Comparison of ENCODE assay signal across 19 cellular contexts in the genomic region with DNA sequence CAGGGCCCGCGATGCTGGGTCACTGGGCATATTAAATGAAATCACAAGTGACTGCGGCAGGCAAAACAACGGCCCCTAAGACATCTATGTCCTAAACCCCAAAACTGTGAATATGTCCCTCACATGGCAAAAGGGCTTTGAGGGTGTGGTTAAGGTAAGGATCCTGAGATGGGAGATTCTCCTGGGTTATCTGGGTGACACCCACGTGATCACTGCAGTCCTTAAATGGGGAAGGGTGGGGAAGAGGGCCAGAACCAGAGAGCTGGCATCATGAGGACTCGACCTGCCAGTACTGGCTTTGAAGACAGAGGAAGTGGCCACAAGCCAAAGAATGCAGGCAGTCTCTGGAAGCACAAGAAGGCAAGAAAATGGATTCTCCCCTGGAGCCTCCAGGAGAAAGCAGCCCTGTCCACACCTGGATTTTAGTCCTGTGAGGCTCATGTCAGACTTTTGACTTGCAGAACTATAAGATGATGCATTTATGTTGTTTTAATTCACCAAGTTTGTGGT. TPM values are rescaled to one million over a fixed set of nuclear protein-coding genes. Genes with fewer than 3 reads are reported as not detected.
DNase-seq lines count a peak whose midpoint lies in the region; ATAC-seq, FAIRE-seq and TF ChIP-seq lines count a peak whose summit lies in the region.
"Had no signal": no experiment of that assay in that cellular context is flagged by ENCODE, and none has a peak within 500 bp of the region (broad histone marks: within the 10 kb centered on the region; RNA-seq: fewer than 3 reads in every experiment).

No MANE protein-coding gene starts in this region.

- H4K20me1 ChIP-seq in BLaER1 treated with 17β-estradiol and CSF1 and Interleukin-3, amounts not matched to agents 10 nM and 100 nM: peaks cover 0 to 66% (median 49%) of the 10 kb centered on the region in 11 experiments; a peak in 20 of 22 replicates

- peak overlapping the region; percentile 77 to 99 (median 94) for H3K4me2 ChIP-seq in BLaER1 treated with 17β-estradiol and CSF1 and Interleukin-3, amounts not matched to agents 10 nM and 100 nM
- H3K4me2 ChIP-seq: SK-N-SH had no signal

- peak overlapping the region; percentile 21 to 94 (median 72); a peak in 19 of 22 replicates for H3K27ac ChIP-seq in BLaER1 treated with 17β-estradiol and CSF1 and Interleukin-3, amounts not matched to agents 10 nM and 100 nM
- H3K27ac ChIP-seq: ascending aorta, thoracic aorta had no signal

- TF ChIP-seq CTCF in activated B cell treated with CpG ODN at 0.5 μM for 24 hours (IDR thresholded peaks at IDR 0.05): no peak
- no peak for TF ChIP-seq CTCF in WTC11 (IDR thresholded peaks at IDR 0.05)

- no peak for FAIRE-seq in GM12891 (lab: Jason Lieb, UNC)

- peaks cover 0 to 34% (median 7%) of the 10 kb centered on the region in 11 experiments; a peak in 16 of 22 replicates for H3K9me3 ChIP-seq in BLaER1 treated with 17β-estradiol and CSF1 and Interleukin-3, amounts not matched to agents 10 nM and 100 nM (replicated peaks in 1 of 11)
- H3K9me3 ChIP-seq: ascending aorta, esophagus muscularis mucosa, SK-N-SH, thoracic aorta had no signal

- H3K27me3 Mint-ChIP-seq in activated B cell treated with CpG ODN at 0.5 μM for 24 hours: no peaks in the 10 kb centered on the region
- H3K27me3 Mint-ChIP-seq in WTC11 (ENCODE audit: low read depth): no peaks in the 10 kb centered on the region; the same call in 1 of the 2 replicates

- peak overlapping the region; percentile 95 for H3K27ac Mint-ChIP-seq in activated B cell treated with CpG ODN at 0.5 μM for 24 hours
- no peak overlapping the region for H3K27ac Mint-ChIP-seq in WTC11

- H3K27me3 ChIP-seq in BLaER1 treated with 17β-estradiol and CSF1 and Interleukin-3, amounts not matched to agents 10 nM and 100 nM: no peaks in the 10 kb centered on the region
- H3K27me3 ChIP-seq: ascending aorta, esophagus muscularis mucosa had no signal

- no peaks in the 10 kb centered on the region for H3K9me3 Mint-ChIP-seq in activated B cell treated with CpG ODN at 0.5 μM for 24 hours
- peaks cover 8% of the 10 kb centered on the region for H3K9me3 Mint-ChIP-seq in WTC11
- H3K9me3 Mint-ChIP-seq: activated T-cell treated with anti-CD3 and anti-CD28 coated beads, Interleukin-2, amount 50 U/mL, for 4 hours had no signal

- ATAC-seq in activated B cell treated with CpG ODN at 0.5 μM for 24 hours (ENCODE audit: low read depth) (no peak), WTC11 (no peak), HG02970 (IDR thresholded peaks at IDR 0.05; ENCODE audit: low FRiP score, unreplicated experiment) (no peak), HG03108 (IDR thresholded peaks at IDR 0.05; ENCODE audit: unreplicated experiment) (no peak)
- ATAC-seq: activated CD4-positive, CD25-positive, alpha-beta regulatory T cell treated with anti-CD3 and anti-CD28 coated beads, Interleukin-2, amount 50 U/mL, for 24 hours; activated T-cell treated with anti-CD3 and anti-CD28 coated beads, Interleukin-2, amount 50 U/mL, for 4 hours; left cardiac atrium had no signal

- DNase-seq in GM12891 (ENCODE audit: insufficient read length, low spot score) (no peak), activated B cell treated with CpG ODN at 0.5 μM for 24 hours (no peak), iris pigment epithelial cell (ENCODE audit: low read depth) (peak; percentile 44), WTC11 (ENCODE audit: low spot score) (no peak), NCI-H774 (lab: John Stamatoyannopoulos, UW) (no peak)
- DNase-seq: activated T-cell treated with anti-CD3 and anti-CD28 coated beads, Interleukin-2, amount 50 U/mL, for 4 hours; dermis blood vessel endothelial cell; DMS79 treated with DMSO at 0.1 percent for 48 hours; left cardiac atrium; NCI-H1048; NCI-H2171 treated with DMSO at 0.1 percent for 48 hours; SK-N-SH had no signal

- H3K4me3 Mint-ChIP-seq in activated B cell treated with CpG ODN at 0.5 μM for 24 hours (peak overlapping the region; percentile 76), WTC11 (no peak overlapping the region)

- peak overlapping the region in 3 of 10 experiments; percentile 7 to 53 (median 44); a peak in 5 of 20 replicates for H3K4me3 ChIP-seq in BLaER1 treated with 17β-estradiol and CSF1 and Interleukin-3, amounts not matched to agents 10 nM and 100 nM
- H3K4me3 ChIP-seq: ascending aorta, esophagus muscularis mucosa, thoracic aorta had no signal

- H3K36me3 ChIP-seq in BLaER1 treated with 17β-estradiol and CSF1 and Interleukin-3, amounts not matched to agents 10 nM and 100 nM: peaks cover 0 to 60% (median 36%) of the 10 kb centered on the region in 11 experiments; a peak in 18 of 22 replicates
- H3K36me3 ChIP-seq: ascending aorta, esophagus muscularis mucosa, thoracic aorta had no signal

- peaks cover 92 to 97% (median 96%) of the 10 kb centered on the region in 10 experiments for H3K4me1 ChIP-seq in BLaER1 treated with 17β-estradiol and CSF1 and Interleukin-3, amounts not matched to agents 10 nM and 100 nM

- H3K4me1 Mint-ChIP-seq in activated B cell treated with CpG ODN at 0.5 μM for 24 hours: peaks cover 96% of the 10 kb centered on the region
- peaks cover 34% of the 10 kb centered on the region for H3K4me1 Mint-ChIP-seq in WTC11

- intact Hi-C loops in activated B cell treated with CpG ODN at 0.5 μM for 24 hours (cut with micrococcal nuclease): loop anchor here (10.0 kb wide), 1 partner anchor 1149 kb away; a partner anchor contains a TSS

- H3K36me3 Mint-ChIP-seq in activated B cell treated with CpG ODN at 0.5 μM for 24 hours (ENCODE audit: low read depth): peaks cover 38% of the 10 kb centered on the region
- H3K36me3 Mint-ChIP-seq in WTC11: peaks cover 16% of the 10 kb centered on the region

- H3K9ac ChIP-seq in BLaER1 treated with 17β-estradiol and CSF1 and Interleukin-3, amounts not matched to agents 10 nM and 100 nM: peak overlapping the region in 9 of 11 experiments; percentile 35 to 68 (median 58); a peak in 12 of 22 replicates
- H3K9ac ChIP-seq: SK-N-SH had no signal

- TF ChIP-seq POLR2A in GM12891 (IDR thresholded peaks at IDR 0.05; ENCODE audit: low read depth, low read length): no peak

- CTCF ChIA-PET in activated B cell treated with CpG ODN at 0.5 μM for 24 hours (lab: Charles Lee) (no interaction called here), WTC11 (lab: Charles Lee) (no interaction called here)

- POLR2A ChIA-PET in activated B cell treated with CpG ODN at 0.5 μM for 24 hours (lab: Charles Lee) (interaction anchor here (0.9 to 12.5 kb wide), 14 partner anchors 8 to 488 kb away, joined by 3 to 333 read pairs (median 7); a partner anchor contains a TSS), WTC11 (lab: Charles Lee) (no interaction called here)

TF ChIP-seq in GM12891, 5 proteins besides CTCF, POLR2A, EP300 and RAD21:
- TF ChIP-seq TAF1 (IDR thresholded peaks at IDR 0.05; ENCODE audit: low read depth, low read length) (no peak), SPI1 (IDR thresholded peaks at IDR 0.05; ENCODE audit: low read depth, low read length) (0 out of 2 replicates have a peak, but pooled peaks have one; percentile 0)
TF ChIP-seq in GM12891: peak in this region for 1.

TF ChIP-seq in WTC11, 78 proteins besides CTCF, POLR2A, EP300 and RAD21 (continues in another document):
- TF ChIP-seq, protein P1, sequence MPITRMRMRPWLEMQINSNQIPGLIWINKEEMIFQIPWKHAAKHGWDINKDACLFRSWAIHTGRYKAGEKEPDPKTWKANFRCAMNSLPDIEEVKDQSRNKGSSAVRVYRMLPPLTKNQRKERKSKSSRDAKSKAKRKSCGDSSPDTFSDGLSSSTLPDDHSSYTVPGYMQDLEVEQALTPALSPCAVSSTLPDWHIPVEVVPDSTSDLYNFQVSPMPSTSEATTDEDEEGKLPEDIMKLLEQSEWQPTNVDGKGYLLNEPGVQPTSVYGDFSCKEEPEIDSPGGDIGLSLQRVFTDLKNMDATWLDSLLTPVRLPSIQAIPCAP (CRISPR knock-in tag; IDR thresholded peaks at IDR 0.05): no peak
- TF ChIP-seq NR1H2 (CRISPR knock-in tag; IDR thresholded peaks at IDR 0.05) (no peak), ELF4 (CRISPR knock-in tag; IDR thresholded peaks at IDR 0.05; ENCODE audit: low read depth) (no peak), CREM (CRISPR knock-in tag; IDR thresholded peaks at IDR 0.05) (no peak), ZNF263 (CRISPR knock-in tag; IDR thresholded peaks at IDR 0.05; ENCODE audit: low read depth) (no peak)
- TF ChIP-seq, protein P2, sequence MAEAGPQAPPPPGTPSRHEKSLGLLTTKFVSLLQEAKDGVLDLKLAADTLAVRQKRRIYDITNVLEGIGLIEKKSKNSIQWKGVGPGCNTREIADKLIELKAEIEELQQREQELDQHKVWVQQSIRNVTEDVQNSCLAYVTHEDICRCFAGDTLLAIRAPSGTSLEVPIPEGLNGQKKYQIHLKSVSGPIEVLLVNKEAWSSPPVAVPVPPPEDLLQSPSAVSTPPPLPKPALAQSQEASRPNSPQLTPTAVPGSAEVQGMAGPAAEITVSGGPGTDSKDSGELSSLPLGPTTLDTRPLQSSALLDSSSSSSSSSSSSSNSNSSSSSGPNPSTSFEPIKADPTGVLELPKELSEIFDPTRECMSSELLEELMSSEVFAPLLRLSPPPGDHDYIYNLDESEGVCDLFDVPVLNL (CRISPR knock-in tag; IDR thresholded peaks at IDR 0.05; ENCODE audit: borderline replicate concordance, low read depth): no peak
- TF ChIP-seq, protein P3, sequence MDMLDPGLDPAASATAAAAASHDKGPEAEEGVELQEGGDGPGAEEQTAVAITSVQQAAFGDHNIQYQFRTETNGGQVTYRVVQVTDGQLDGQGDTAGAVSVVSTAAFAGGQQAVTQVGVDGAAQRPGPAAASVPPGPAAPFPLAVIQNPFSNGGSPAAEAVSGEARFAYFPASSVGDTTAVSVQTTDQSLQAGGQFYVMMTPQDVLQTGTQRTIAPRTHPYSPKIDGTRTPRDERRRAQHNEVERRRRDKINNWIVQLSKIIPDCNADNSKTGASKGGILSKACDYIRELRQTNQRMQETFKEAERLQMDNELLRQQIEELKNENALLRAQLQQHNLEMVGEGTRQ (CRISPR knock-in tag; IDR thresholded peaks at IDR 0.05): no peak

RNA-seq across cellular contexts. Expression of a gene that starts 12.5 kb away (rescaled TPM):
- 283 TPM for polyA plus RNA-seq in GM12891 (2012; ENCODE audit: low read depth, missing spikeins)
- 487 and 525 TPM in 2 replicates for total RNA-seq in activated B cell treated with CpG ODN at 0.5 μM for 24 hours
- total RNA-seq in WTC11 (2021): 102 to 122 TPM (median 122 TPM) in 3 replicates

RNA-seq across cellular contexts. Expression of a gene that starts 42.9 kb away (rescaled TPM):
- polyA plus RNA-seq in GM12891 (2012; ENCODE audit: low read depth, missing spikeins): 18.6 TPM
- total RNA-seq in activated B cell treated with CpG ODN at 0.5 μM for 24 hours (62.6 and 72.7 TPM in 2 replicates), WTC11 (2021) (55.7 to 56.1 TPM (median 55.8 TPM) in 3 replicates)
